In the genomic region with DNA sequence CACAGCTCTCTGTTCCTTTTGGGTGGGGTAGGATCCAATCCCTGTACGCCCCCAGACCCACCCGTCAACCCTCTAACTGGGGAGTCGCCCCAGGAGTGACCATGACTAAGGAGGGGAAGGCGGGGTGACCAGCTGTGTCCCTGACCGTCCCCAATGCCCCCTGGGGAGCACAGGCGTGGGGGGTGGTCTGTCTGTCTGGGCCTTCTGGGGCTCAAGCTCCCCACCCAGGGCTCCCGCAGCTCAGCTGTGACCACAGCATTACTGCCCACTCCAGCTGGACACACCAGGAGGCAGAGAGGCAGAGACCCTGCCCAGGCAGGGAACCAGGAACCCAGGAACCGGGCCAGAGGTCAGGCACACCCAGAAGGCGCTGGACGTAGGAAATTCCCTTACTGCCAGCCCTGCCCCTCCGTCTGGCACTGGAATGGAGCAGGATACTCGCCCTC, we compare ENCODE assay signal across 8 cellular contexts. TPM values are rescaled to one million over a fixed set of nuclear protein-coding genes. Genes with fewer than 3 reads are reported as not detected.
DNase-seq lines count a peak whose midpoint lies in the region; ATAC-seq and TF ChIP-seq lines count a peak whose summit lies in the region.

No MANE protein-coding gene starts in this region.

- TF ChIP-seq EP300 in ovary (IDR thresholded peaks at IDR 0.05) = no peak

- peak overlapping the region; percentile 44 for H3K27ac ChIP-seq in CD8-positive, alpha-beta T cell (ENCODE audit: low read depth, low read length)
- H3K27ac ChIP-seq in Panc1 (ENCODE audit: low read length) = peak overlapping the region; percentile 88
- peak overlapping the region in 1 of 2 donors; percentile 69 for H3K27ac ChIP-seq in ovary

- no peaks in the 10 kb centered on the region for H3K36me3 ChIP-seq in CD8-positive, alpha-beta T cell (ENCODE audit: insufficient read depth, low read length)
- H3K36me3 ChIP-seq in Panc1 (ENCODE audit: control insufficient read depth, insufficient read depth, low read length) (peaks cover 6% of the 10 kb centered on the region; the same call in 1 of the 2 replicates), ovary (no peaks in the 10 kb centered on the region)

- peak overlapping the region; percentile 70 for H3K27ac Mint-ChIP-seq in CD8-positive, alpha-beta T cell

- H3K9me3 ChIP-seq in CD8-positive, alpha-beta T cell (ENCODE audit: low read length) = no peaks in the 10 kb centered on the region
- no peaks in the 10 kb centered on the region for H3K9me3 ChIP-seq in Panc1 (ENCODE audit: control insufficient read depth, insufficient read depth, low read depth, low read length)
- no peaks in the 10 kb centered on the region for H3K9me3 ChIP-seq in ovary

- DNase-seq in CD8-positive, alpha-beta T cell = no peak
- DNase-seq in Panc1 (ENCODE audit: low read depth, low spot score) (no peak), epithelial cell of proximal tubule (ENCODE audit: low read depth) (no peak), ovary (peak in 1 of 5 donors; percentile 37), left lobe of liver (ENCODE audit: low spot score) (no peak), NCI-H1436 (lab: John Stamatoyannopoulos, UW) (no peak)
- no peak for DNase-seq in central memory CD4-positive, alpha-beta T cell

- CTCF ChIA-PET in CD8-positive, alpha-beta T cell (lab: Charles Lee) = interaction anchor here (0.5 to 2.7 kb wide), 4 partner anchors 11 to 923 kb away, joined by 3 to 8 read pairs (median 3); no protein-coding TSS in a partner anchor
- CTCF ChIA-PET in Panc1 (lab: Charles Lee) = no interaction called here

- TF ChIP-seq CTCF in CD8-positive, alpha-beta T cell (IDR thresholded peaks at IDR 0.05) = no peak
- TF ChIP-seq CTCF in Panc1 (IDR thresholded peaks at IDR 0.05) (no peak), epithelial cell of proximal tubule (conservative IDR thresholded peaks at IDR 0.05; ENCODE audit: low read depth, low read length) (no peak), ovary (IDR thresholded peaks at IDR 0.05) (no peak)

- H3K4me3 Mint-ChIP-seq in CD8-positive, alpha-beta T cell = peak overlapping the region; percentile 80

- POLR2A ChIA-PET in CD8-positive, alpha-beta T cell (lab: Charles Lee) = interaction anchor here (2.0 kb wide), 1 partner anchor 13 kb away, joined by 7 read pairs; no protein-coding TSS in a partner anchor
- POLR2A ChIA-PET in Panc1 (lab: Charles Lee) = interaction anchor here (1.7 kb wide), 1 partner anchor 9 kb away, joined by 6 read pairs; no protein-coding TSS in a partner anchor

- in situ Hi-C loops in Panc1 (cut with HindIII; ENCODE audit: low pct_unique_long_range_greater_than_20kb, low sequenced_read_pairs) = no loop called here

- peak overlapping the region; percentile 78 for H3K4me3 ChIP-seq in CD8-positive, alpha-beta T cell (ENCODE audit: low read depth, low read length)
- H3K4me3 ChIP-seq in Panc1 (ENCODE audit: low read depth in 2 of 2, low read length in 2 of 2) (peak overlapping the region; percentile 73 to 78), epithelial cell of proximal tubule (ENCODE audit: low read depth, low read length) (peak overlapping the region; percentile 76), ovary (peak overlapping the region; percentile 57)

- BruUV-seq in Panc1 (replicated peaks; lab: Mats Ljungman, UMichigan) = no TSS peak

- H3K27me3 ChIP-seq in CD8-positive, alpha-beta T cell (ENCODE audit: insufficient read depth, low read length) = no peaks in the 10 kb centered on the region
- H3K27me3 ChIP-seq in Panc1 (ENCODE audit: control insufficient read depth, insufficient read depth, low read length) = no peaks in the 10 kb centered on the region
- H3K27me3 ChIP-seq in ovary = no peaks in the 10 kb centered on the region

- TF ChIP-seq POLR2A in ovary (IDR thresholded peaks at IDR 0.05) = no peak

- intact Hi-C loops in CD8-positive, alpha-beta T cell (cut with DNase I, micrococcal nuclease) = no loop called here
- intact Hi-C loops in Panc1 (cut with micrococcal nuclease; ENCODE audit: unreplicated experiment) = no loop called here
- intact Hi-C loops in ovary (cut with DNase I) = no loop called here

- ATAC-seq in CD8-positive, alpha-beta T cell = no peak
- ATAC-seq in Panc1 = no peak
- ATAC-seq in HG03045 (IDR thresholded peaks at IDR 0.05; ENCODE audit: unreplicated experiment) = no peak
- no peak for ATAC-seq in left lobe of liver

- H3K9me3 Mint-ChIP-seq in CD8-positive, alpha-beta T cell = no peaks in the 10 kb centered on the region

- no peaks in the 10 kb centered on the region for H3K36me3 Mint-ChIP-seq in CD8-positive, alpha-beta T cell

- H3K4me1 Mint-ChIP-seq in CD8-positive, alpha-beta T cell (ENCODE audit: low read depth) = peaks cover 52% of the 10 kb centered on the region

- H3K4me1 ChIP-seq in CD8-positive, alpha-beta T cell (ENCODE audit: insufficient read depth, low read length) = peaks cover 78% of the 10 kb centered on the region
- H3K4me1 ChIP-seq in Panc1 (ENCODE audit: control insufficient read depth, insufficient read depth, low read length) = peaks cover 53% of the 10 kb centered on the region
- peaks cover 20% of the 10 kb centered on the region for H3K4me1 ChIP-seq in ovary (ENCODE audit: insufficient read depth)

- no peaks in the 10 kb centered on the region for H3K27me3 Mint-ChIP-seq in CD8-positive, alpha-beta T cell (ENCODE audit: low read depth)

- WGBS in ovary, 3 donors = 17 to 20% (median 19%) methylated on average over 10 to 12 of the region's 12 CpGs

RNA-seq across cellular contexts. Expression of a gene that starts 0.9 kb away (rescaled TPM):
- 10 to 100 TPM; 42.2 to 49.1 TPM for total RNA-seq in CD8-positive, alpha-beta T cell
- total RNA-seq in Panc1 (2021; ENCODE audit: unreplicated experiment) (195 TPM), epithelial cell of proximal tubule (100 and 130 TPM in 2 replicates), ovary (10 to 100 TPM; 15.1 to 40.7 (median 22.2) TPM), left lobe of liver (63.1 TPM)
- 179 TPM for polyA plus RNA-seq in Panc1 (2012; ENCODE audit: insufficient read length)
- polyA plus RNA-seq in ovary = 10 to 100 TPM in 1 of 2 donors, 1 to 10 TPM in 1; 6.3 to 18.4 TPM

RNA-seq across cellular contexts. Expression of a gene that starts 33.7 kb away (rescaled TPM):
- total RNA-seq in CD8-positive, alpha-beta T cell = 1 to 10 TPM; 2.4 to 3.5 TPM
- total RNA-seq in Panc1 (2021; ENCODE audit: unreplicated experiment) (9.4 TPM), epithelial cell of proximal tubule (1.7 and 2.3 TPM in 2 replicates), ovary (1 to 10 TPM; 2.6 to 9.8 (median 3.8) TPM), left lobe of liver (51.9 TPM)
- polyA plus RNA-seq in Panc1 (2012; ENCODE audit: insufficient read length) = 15.6 TPM
- 1 to 10 TPM; 4.1 to 4.9 TPM for polyA plus RNA-seq in ovary
